In genomic region chr15:43185161-43186002, GRCh38 we compare ENCODE assay signal across 8 cellular contexts. TPM values are rescaled to one million over a fixed set of nuclear protein-coding genes. Genes with fewer than 3 reads are reported as not detected.
DNase-seq lines count a peak whose midpoint lies in the region; ATAC-seq and TF ChIP-seq lines count a peak whose summit lies in the region.

Gene CCNDBP1, plus strand, starts transcription at chr15:43185403. Its CDS starts 96 bp downstream, at chr15:43185499.

- peak; percentile 86 for ATAC-seq in GM18520 (IDR thresholded peaks at IDR 0.05; ENCODE audit: unreplicated experiment)
- ATAC-seq in HG03060 (IDR thresholded peaks at IDR 0.05; ENCODE audit: low read depth, unreplicated experiment), result peak; percentile 54

- no peaks in the 10 kb centered on the region for H3K9me3 ChIP-seq in breast epithelium
- no peaks in the 10 kb centered on the region for H3K9me3 ChIP-seq in iPS-18c (ENCODE audit: control insufficient read depth, insufficient read depth, low read length)

- TF ChIP-seq CTCF in AG04449 (IDR thresholded peaks at IDR 0.05; ENCODE audit: insufficient read depth, low read length, missing control alignments) (peak; percentile 47), VCaP (conservative IDR thresholded peaks at IDR 0.05) (peak; percentile 22; the same call in 1 of the 2 replicates), breast epithelium (IDR thresholded peaks at IDR 0.05) (peak in 1 of 3 donors; percentile 33)

- H3K4me1 ChIP-seq in breast epithelium, result peaks cover 2 to 21% of the 10 kb centered on the region in 2 donors

- CTCF ChIA-PET in AG04449 (lab: Yijun Ruan, JAX), result interaction anchor here (0.9 to 5.8 kb wide), 8 partner anchors 9 to 101 kb away, joined by 3 to 63 read pairs (median 10); no protein-coding TSS in a partner anchor

- H3K27ac ChIP-seq in VCaP, result peak within 1 kb of the TSS; percentile 81
- H3K27ac ChIP-seq in breast epithelium, result peak within 1 kb of the TSS; percentile 94 to 97
- peak within 1 kb of the TSS; percentile 58 to 98 (median 92) for H3K27ac ChIP-seq in skin epidermis

- no peaks in the 10 kb centered on the region for H3K36me3 ChIP-seq in breast epithelium

- POLR2A ChIA-PET in AG04449 (lab: Yijun Ruan, JAX), result no interaction called here

- peak; percentile 47 for TF ChIP-seq POLR2A in breast epithelium (IDR thresholded peaks at IDR 0.05)

- intact Hi-C loops in breast epithelium (cut with DNase I; ENCODE audit: low total_unique reads), result no loop called here

- peak within 1 kb of the TSS; percentile 73 for H3K4me3 ChIP-seq in AG04449 (ENCODE audit: low read depth, low read length)
- peak within 1 kb of the TSS; percentile 66 to 95 (median 89) for H3K4me3 ChIP-seq in breast epithelium
- peak within 1 kb of the TSS; percentile 85 for H3K4me3 ChIP-seq in iPS-18c (ENCODE audit: insufficient read depth, low read depth, low read length)
- H3K4me3 ChIP-seq in skin epidermis, result peak within 1 kb of the TSS; percentile 50 to 91 (median 81)

- H3K27me3 ChIP-seq in breast epithelium, result no peaks in the 10 kb centered on the region

- DNase-seq in AG04449 (ENCODE audit: low read depth, low spot score) (no peak), NCI-H2196 treated with DMSO at 0.1 percent for 48 hours (lab: John Stamatoyannopoulos, UW; ENCODE audit: unreplicated experiment) (peak; percentile 64), breast epithelium (ENCODE audit: low spot score in 2 of 2) (peak; percentile 83 to 87)

RNA-seq across cellular contexts. Expression of gene CCNDBP1, which starts in this region (rescaled TPM):
- 100 to 1,000 TPM in 2 of 3 donors, 10 to 100 TPM in 1; 90.1 to 179 (median 106) TPM for total RNA-seq in breast epithelium
